8 cellular contexts compared by ENCODE assay signal in the genomic region with DNA sequence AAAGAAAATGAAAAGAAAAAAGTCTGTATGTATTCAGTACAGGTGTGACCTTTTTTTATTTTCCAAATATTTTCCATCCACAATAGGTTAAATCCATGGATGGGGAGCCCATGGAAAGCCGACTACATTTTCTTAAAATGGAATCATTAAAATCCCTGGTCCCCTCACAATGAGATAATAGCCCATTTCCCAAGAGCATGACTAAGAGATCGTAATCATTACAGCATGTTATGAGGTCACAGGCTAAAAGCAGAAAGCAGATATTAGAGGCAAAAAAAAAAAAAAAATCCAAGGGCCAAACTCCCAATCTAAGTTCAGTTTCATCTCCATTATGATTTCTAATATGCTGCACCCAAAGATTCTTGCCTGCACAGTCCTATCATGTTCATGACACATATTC. TPM values are rescaled to one million over a fixed set of nuclear protein-coding genes. Genes with fewer than 3 reads are reported as not detected.
DNase-seq lines count a peak whose midpoint lies in the region; ATAC-seq and TF ChIP-seq lines count a peak whose summit lies in the region.

No MANE protein-coding gene starts in this region.

- peaks cover 71% of the 10 kb centered on the region for H3K4me1 Mint-ChIP-seq in activated T-helper 17 cell treated with anti-CD3 and anti-CD28 coated beads, Interleukin-2, amount 50 U/mL, for 72 hours
- H3K4me1 Mint-ChIP-seq in memory B cell (peaks cover 70% of the 10 kb centered on the region), nephron progenitor cell (peaks cover 56% of the 10 kb centered on the region)

- H3K4me1 ChIP-seq in KMS-11 (ENCODE audit: low read depth, poor library complexity, severe bottlenecking) = peaks cover 91% of the 10 kb centered on the region

- no peaks in the 10 kb centered on the region for H3K27me3 ChIP-seq in KMS-11 (ENCODE audit: insufficient read depth, low read depth)

- H3K9me3 Mint-ChIP-seq in activated T-helper 17 cell treated with anti-CD3 and anti-CD28 coated beads, Interleukin-2, amount 50 U/mL, for 72 hours = no peaks in the 10 kb centered on the region
- H3K9me3 Mint-ChIP-seq in memory B cell (no peaks in the 10 kb centered on the region), nephron progenitor cell (no peaks in the 10 kb centered on the region)

- H2AFZ ChIP-seq in KMS-11 (ENCODE audit: low read depth) = no peak overlapping the region

- peaks cover 70% of the 10 kb centered on the region for H3K36me3 Mint-ChIP-seq in activated T-helper 17 cell treated with anti-CD3 and anti-CD28 coated beads, Interleukin-2, amount 50 U/mL, for 72 hours (ENCODE audit: low read depth)
- H3K36me3 Mint-ChIP-seq in memory B cell (no peaks in the 10 kb centered on the region), nephron progenitor cell (ENCODE audit: low read depth) (no peaks in the 10 kb centered on the region)

- peak overlapping the region; percentile 36; the same call in 1 of the 2 replicates for H3K27ac ChIP-seq in KMS-11

- H3K36me3 ChIP-seq in KMS-11 (ENCODE audit: insufficient read depth) = no peaks in the 10 kb centered on the region

- peak; percentile 22 for ATAC-seq in activated T-helper 17 cell treated with anti-CD3 and anti-CD28 coated beads, Interleukin-2, amount 50 U/mL, for 72 hours (replicated peaks)
- ATAC-seq in memory B cell (ENCODE audit: low read depth) = no peak
- no peak for ATAC-seq in GM18867 (IDR thresholded peaks at IDR 0.05; ENCODE audit: unreplicated experiment)

- peak overlapping the region; percentile 67 for H3K4me2 ChIP-seq in KMS-11

- H3K9ac ChIP-seq in KMS-11 = peak overlapping the region; percentile 5; the same call in 1 of the 2 replicates

- DNase-seq in CD1c-positive myeloid dendritic cell (ENCODE audit: extremely low spot score) (peak; percentile 77), memory B cell (ENCODE audit: low spot score in 2 of 2) (no peak), GM19240 (ENCODE audit: insufficient read length, low spot score) (no peak), nephron progenitor cell (no peak)
- DNase-seq in stimulated activated CD4-positive, alpha-beta T cell treated with anti-CD3 and anti-CD28 coated beads, Interleukin-12 subunit alpha, Interleukin-12 subunit beta, amount 100 ng/mL, for 4 hours = no peak

- H3K79me2 ChIP-seq in KMS-11 (ENCODE audit: insufficient read depth, low read depth) = peaks cover 100% of the 10 kb centered on the region

- peak overlapping the region; percentile 95 for H3K27ac Mint-ChIP-seq in activated T-helper 17 cell treated with anti-CD3 and anti-CD28 coated beads, Interleukin-2, amount 50 U/mL, for 72 hours
- H3K27ac Mint-ChIP-seq in memory B cell (peak overlapping the region; percentile 92), nephron progenitor cell (no peak overlapping the region)

- H4K20me1 ChIP-seq in KMS-11 (ENCODE audit: insufficient read depth) = no peaks in the 10 kb centered on the region

- no peak overlapping the region for H3K4me3 ChIP-seq in KMS-11 (IDR thresholded peaks at IDR 0.05; ENCODE audit: insufficient read depth, low read depth, low read length)

- H3K27me3 Mint-ChIP-seq in activated T-helper 17 cell treated with anti-CD3 and anti-CD28 coated beads, Interleukin-2, amount 50 U/mL, for 72 hours = no peaks in the 10 kb centered on the region
- no peaks in the 10 kb centered on the region for H3K27me3 Mint-ChIP-seq in memory B cell
- H3K27me3 Mint-ChIP-seq in nephron progenitor cell (ENCODE audit: low read depth, poor library complexity) = no peaks in the 10 kb centered on the region

- peak overlapping the region; percentile 91 for H3K4me3 Mint-ChIP-seq in activated T-helper 17 cell treated with anti-CD3 and anti-CD28 coated beads, Interleukin-2, amount 50 U/mL, for 72 hours
- H3K4me3 Mint-ChIP-seq in memory B cell (peak overlapping the region; percentile 91), nephron progenitor cell (no peak overlapping the region)

- TF ChIP-seq CTCF in KMS-11 (conservative IDR thresholded peaks at IDR 0.05; ENCODE audit: low read depth, low read length) = no peak
- TF ChIP-seq CTCF in nephron progenitor cell (IDR thresholded peaks at IDR 0.05) = no peak

RNA-seq across cellular contexts. Expression of a gene that starts 44.7 kb away (rescaled TPM):
- total RNA-seq in activated T-helper 17 cell treated with anti-CD3 and anti-CD28 coated beads, Interleukin-2, amount 50 U/mL, for 72 hours = 100 to 1,000 TPM; 173 to 195 TPM
